ENCODE assay signal across 14 cellular contexts in genomic region chr5:108560581-108560980, GRCh38.
DNase-seq lines count a peak whose midpoint lies in the region; ATAC-seq, FAIRE-seq and TF ChIP-seq lines count a peak whose summit lies in the region.
"Had no signal": no experiment of that assay in that cellular context is flagged by ENCODE, and none has a peak within 500 bp of the region (broad histone marks: within the 10 kb centered on the region; RNA-seq: fewer than 3 reads in every experiment).

No MANE protein-coding gene starts in this region.

- peaks cover 0 to 18% (median 1%) of the 10 kb centered on the region in 4 donors for H3K4me1 ChIP-seq in tibial nerve

- H3K27ac ChIP-seq in tibial nerve: peak overlapping the region in 3 of 4 donors; percentile 6 to 71 (median 62)
- H3K27ac ChIP-seq in WERI-Rb-1: no peak overlapping the region

- no peak for ATAC-seq in HG02798 (IDR thresholded peaks at IDR 0.05; ENCODE audit: poor library complexity, unreplicated experiment)
- ATAC-seq in natural killer cell treated with Interleukin-12 subunit alpha and Interleukin-12 subunit beta and Interleukin-15 and Interleukin-18, amount 100 ng/mL, for 72 hours: no peak
- ATAC-seq: naive thymus-derived CD8-positive, alpha-beta T cell had no signal

- no peaks in the 10 kb centered on the region for H3K4me1 Mint-ChIP-seq in natural killer cell treated with Interleukin-12 subunit alpha and Interleukin-12 subunit beta and Interleukin-15 and Interleukin-18, amount 100 ng/mL, for 72 hours (ENCODE audit: low read depth in 2 of 2)
- H3K4me1 Mint-ChIP-seq: activated B cell treated with CpG ODN at 0.5 μM for 24 hours; naive thymus-derived CD8-positive, alpha-beta T cell had no signal

- FAIRE-seq in urothelium cell line (lab: Jason Lieb, UNC): no peak
- FAIRE-seq: GM12892 had no signal

- no peak overlapping the region for H3K4me3 Mint-ChIP-seq in natural killer cell treated with Interleukin-12 subunit alpha and Interleukin-12 subunit beta and Interleukin-15 and Interleukin-18, amount 100 ng/mL, for 72 hours
- H3K4me3 Mint-ChIP-seq: activated B cell treated with CpG ODN at 0.5 μM for 24 hours; naive thymus-derived CD8-positive, alpha-beta T cell had no signal

- H3K27me3 ChIP-seq in tibial nerve (no peaks in the 10 kb centered on the region), WERI-Rb-1 (ENCODE audit: insufficient read depth, low read depth, severe bottlenecking) (no peaks in the 10 kb centered on the region)

- H3K36me3 Mint-ChIP-seq in natural killer cell treated with Interleukin-12 subunit alpha and Interleukin-12 subunit beta and Interleukin-15 and Interleukin-18, amount 100 ng/mL, for 72 hours: no peaks in the 10 kb centered on the region
- H3K36me3 Mint-ChIP-seq: naive thymus-derived CD8-positive, alpha-beta T cell had no signal

- peak in 1 of 2 donors; percentile 70 for TF ChIP-seq EP300 in tibial nerve (IDR thresholded peaks at IDR 0.05)

- no peak for TF ChIP-seq CTCF in HFF-Myc (IDR thresholded peaks at IDR 0.05; ENCODE audit: low read depth, low read length, missing control alignments)
- no peak for TF ChIP-seq CTCF in cardiac fibroblast (IDR thresholded peaks at IDR 0.05; ENCODE audit: low read depth, low read length)
- TF ChIP-seq CTCF in tibial nerve (IDR thresholded peaks at IDR 0.05): no peak
- no peak for TF ChIP-seq CTCF in WERI-Rb-1 (IDR thresholded peaks at IDR 0.05; ENCODE audit: low read depth, low read length)

- H3K9me3 Mint-ChIP-seq in natural killer cell treated with Interleukin-12 subunit alpha and Interleukin-12 subunit beta and Interleukin-15 and Interleukin-18, amount 100 ng/mL, for 72 hours: no peaks in the 10 kb centered on the region
- H3K9me3 Mint-ChIP-seq: activated B cell treated with CpG ODN at 0.5 μM for 24 hours had no signal

- no peak for TF ChIP-seq POLR2A in tibial nerve (IDR thresholded peaks at IDR 0.05)

- DNase-seq in HFF-Myc (ENCODE audit: extremely low read depth, low read depth) (peak; percentile 1), cardiac fibroblast (ENCODE audit: low read depth in 2 of 2) (peak; percentile 26 to 66), iris pigment epithelial cell (ENCODE audit: low read depth) (peak; percentile 70), tibial nerve (ENCODE audit: low spot score in 2 of 2) (peak; percentile 40 to 55), urothelium cell line (ENCODE audit: low spot score) (no peak), WERI-Rb-1 (no peak)
- no peak for DNase-seq in natural killer cell treated with Interleukin-12 subunit alpha and Interleukin-12 subunit beta and Interleukin-15 and Interleukin-18, amount 100 ng/mL, for 72 hours (ENCODE audit: low spot score)
- DNase-seq: activated B cell treated with CpG ODN at 0.5 μM for 24 hours; amygdala; DMS 273 treated with DMSO at 0.1 percent for 48 hours; naive thymus-derived CD8-positive, alpha-beta T cell; NCI-H524 treated with DMSO at 0.1 percent for 48 hours had no signal

- 30 to 32% methylated on average over 1 of the region's 1 CpG for WGBS in tibial nerve, 2 donors

- H3K27ac Mint-ChIP-seq in natural killer cell treated with Interleukin-12 subunit alpha and Interleukin-12 subunit beta and Interleukin-15 and Interleukin-18, amount 100 ng/mL, for 72 hours: no peak overlapping the region
- H3K27ac Mint-ChIP-seq: activated B cell treated with CpG ODN at 0.5 μM for 24 hours; naive thymus-derived CD8-positive, alpha-beta T cell had no signal

- peaks cover 3 to 10% of the 10 kb centered on the region in 2 donors for H3K27me3 Mint-ChIP-seq in natural killer cell treated with Interleukin-12 subunit alpha and Interleukin-12 subunit beta and Interleukin-15 and Interleukin-18, amount 100 ng/mL, for 72 hours
- H3K27me3 Mint-ChIP-seq: activated B cell treated with CpG ODN at 0.5 μM for 24 hours had no signal

- no peaks in the 10 kb centered on the region for H3K9me3 ChIP-seq in tibial nerve
- no peaks in the 10 kb centered on the region for H3K9me3 ChIP-seq in WERI-Rb-1 (ENCODE audit: severe bottlenecking)

- H3K4me3 ChIP-seq in HFF-Myc (replicated peaks; ENCODE audit: low read depth, low read length): no peak overlapping the region
- no peak overlapping the region for H3K4me3 ChIP-seq in cardiac fibroblast (replicated peaks in 1 of 2; ENCODE audit: low read depth in 2 of 2, low read length in 2 of 2)
- no peak overlapping the region for H3K4me3 ChIP-seq in tibial nerve
- no peak overlapping the region for H3K4me3 ChIP-seq in WERI-Rb-1 (ENCODE audit: low read depth, low read length)

- no peaks in the 10 kb centered on the region for H3K36me3 ChIP-seq in tibial nerve
- H3K36me3 ChIP-seq in WERI-Rb-1: no peaks in the 10 kb centered on the region

Comparison
In these comparisons a context has a peak if more than half of its experiments do, and no peak if none do; other contexts are left out.
1. DNase-seq: peak in HFF-Myc (single experiment), cardiac fibroblast (2 of 2), iris pigment epithelial cell (single experiment) and tibial nerve (2 of 2); none in urothelium cell line (single experiment), WERI-Rb-1 (single experiment) and natural killer cell treated with Interleukin-12 subunit alpha and Interleukin-12 subunit beta and Interleukin-15 and Interleukin-18, amount 100 ng/mL, for 72 hours (single experiment).